10 cellular contexts compared by ENCODE assay signal in genomic region chr12:10540776-10541205, GRCh38. TPM values are rescaled to one million over a fixed set of nuclear protein-coding genes. Genes with fewer than 3 reads are reported as not detected.
DNase-seq lines count a peak whose midpoint lies in the region; ATAC-seq, FAIRE-seq and TF ChIP-seq lines count a peak whose summit lies in the region.
"Had no signal": no experiment of that assay in that cellular context is flagged by ENCODE, and none has a peak within 500 bp of the region (broad histone marks: within the 10 kb centered on the region; RNA-seq: fewer than 3 reads in every experiment).

No MANE protein-coding gene starts in this region.

- H3K9ac ChIP-seq in endothelial cell of umbilical vein (replicated peaks; ENCODE audit: extremely low read depth, insufficient read depth, low read length): no peak overlapping the region

- ATAC-seq in GM21515 (IDR thresholded peaks at IDR 0.05; ENCODE audit: unreplicated experiment) (peak; percentile 81), HG03442 (IDR thresholded peaks at IDR 0.05; ENCODE audit: unreplicated experiment) (peak; percentile 90), heart left ventricle (no peak), Right ventricle myocardium inferior (no peak)

- no peak overlapping the region for H2AFZ ChIP-seq in endothelial cell of umbilical vein (ENCODE audit: low read depth, low read length)

- H3K79me2 ChIP-seq in endothelial cell of umbilical vein (ENCODE audit: control insufficient read depth, insufficient read depth, low read length): no peaks in the 10 kb centered on the region

- H3K4me1 ChIP-seq in endothelial cell of umbilical vein (ENCODE audit: control insufficient read depth, extremely low read depth, insufficient read depth, low read length) (no peaks in the 10 kb centered on the region), heart left ventricle (no peaks in the 10 kb centered on the region)

- 81 to 89% (median 85%) methylated on average over 2 of the region's 2 CpGs for WGBS in heart left ventricle, 4 donors

- H3K9me3 ChIP-seq in endothelial cell of umbilical vein (replicated peaks; ENCODE audit: control insufficient read depth, insufficient read depth, low read length) (no peaks in the 10 kb centered on the region), heart left ventricle (peaks cover 0 to 5% (median 0%) of the 10 kb centered on the region in 12 donors)

- no peak for DNase-seq in GM12891 (ENCODE audit: insufficient read length, low spot score)
- no peak for DNase-seq in endothelial cell of umbilical vein (ENCODE audit: low read depth, low spot score)
- no peak for DNase-seq in cerebellar nuclear complex (lab: John Stamatoyannopoulos, UW)
- no peak for DNase-seq in heart left ventricle
- DNase-seq in GM19238 (ENCODE audit: insufficient read length, low spot score): no peak
- DNase-seq in Right ventricle myocardium inferior (ENCODE audit: missing footprints): no peak
- DNase-seq: activated gamma-delta T cell treated with Interleukin-2 at 50 U/mL for 16 hours, NCI-H345 had no signal

- dilution Hi-C loops in endothelial cell of umbilical vein (cut with MboI; ENCODE audit: extremely low pct_ligation_motif_present, low sequenced_read_pairs): no loop called here

- no peak for TF ChIP-seq POLR2A in GM12891 (IDR thresholded peaks at IDR 0.05; ENCODE audit: low read depth, low read length)
- no peak for TF ChIP-seq POLR2A in endothelial cell of umbilical vein (IDR thresholded peaks at IDR 0.05; ENCODE audit: low read depth, low read length)
- no peak for TF ChIP-seq POLR2A in heart left ventricle (IDR thresholded peaks at IDR 0.05)

- H3K4me3 ChIP-seq in endothelial cell of umbilical vein (replicated peaks in 1 of 3; ENCODE audit: insufficient read depth in 1 of 3, low read depth in 1 of 3, low read length in 3 of 3) (no peak overlapping the region), heart left ventricle (no peak overlapping the region)

- no peak overlapping the region for H3K27ac ChIP-seq in endothelial cell of umbilical vein (ENCODE audit: insufficient read depth, low read depth, low read length)
- H3K27ac ChIP-seq in heart left ventricle: no peak overlapping the region

- no peaks in the 10 kb centered on the region for H3K9me1 ChIP-seq in endothelial cell of umbilical vein (replicated peaks; ENCODE audit: control insufficient read depth, extremely low read depth, insufficient read depth, low read length)

- FAIRE-seq in GM12891 (lab: Jason Lieb, UNC) (peak; percentile 68), endothelial cell of umbilical vein (lab: Jason Lieb, UNC) (no peak)

- POLR2A ChIA-PET in endothelial cell of umbilical vein (lab: Charles Lee): no interaction called here

- no TSS peak for BruUV-seq in endothelial cell of umbilical vein (replicated peaks; lab: Mats Ljungman, UMichigan)

- CTCF ChIA-PET in endothelial cell of umbilical vein (lab: Charles Lee): no interaction called here

- no peaks in the 10 kb centered on the region for H4K20me1 ChIP-seq in endothelial cell of umbilical vein (replicated peaks; ENCODE audit: control insufficient read depth, extremely low read depth, insufficient read depth, low read length)

- intact Hi-C loops in endothelial cell of umbilical vein (cut with micrococcal nuclease) (no loop called here), heart left ventricle (cut with DNase I) (no loop called here), Right ventricle myocardium inferior (cut with DNase I) (no loop called here)

- H3K36me3 ChIP-seq in endothelial cell of umbilical vein (ENCODE audit: control insufficient read depth in 2 of 2, extremely low read depth in 1 of 2, insufficient read depth in 2 of 2, low read length in 2 of 2): no peaks in the 10 kb centered on the region
- no peaks in the 10 kb centered on the region for H3K36me3 ChIP-seq in heart left ventricle

- TF ChIP-seq CTCF in endothelial cell of umbilical vein (IDR thresholded peaks at IDR 0.05; ENCODE audit: extremely low read depth in 1 of 2, insufficient read depth in 1 of 2, low read depth in 1 of 2, low read length in 2 of 2) (no peak), heart left ventricle (IDR thresholded peaks at IDR 0.05) (no peak)

- H3K4me2 ChIP-seq in endothelial cell of umbilical vein (ENCODE audit: insufficient read depth, low read length): no peak overlapping the region

- H3K27me3 ChIP-seq in endothelial cell of umbilical vein (ENCODE audit: control insufficient read depth in 2 of 2, insufficient read depth in 2 of 2, low read length in 2 of 2) (no peaks in the 10 kb centered on the region), heart left ventricle (no peaks in the 10 kb centered on the region)

TF ChIP-seq in GM12891, 5 proteins besides CTCF, POLR2A, EP300 and RAD21:
- TF ChIP-seq SPI1 (IDR thresholded peaks at IDR 0.05; ENCODE audit: low read depth, low read length) (peak; percentile 82), POLR2AphosphoS5 (IDR thresholded peaks at IDR 0.05; ENCODE audit: low read depth, low read length) (no peak)
TF ChIP-seq in GM12891: peak in this region for 1.

TF ChIP-seq in endothelial cell of umbilical vein, 7 proteins besides CTCF, POLR2A, EP300 and RAD21:
- TF ChIP-seq FOS (IDR thresholded peaks at IDR 0.05; ENCODE audit: borderline replicate concordance, insufficient read depth, low read length) (peak; percentile 50), POLR2AphosphoS5 (IDR thresholded peaks at IDR 0.05; ENCODE audit: insufficient read depth, low read depth, low read length) (no peak)

RNA-seq across cellular contexts. Expression of gene EIF2S3B, which starts 35.1 kb away (rescaled TPM):
- polyA plus RNA-seq in GM12891 (2012; ENCODE audit: low read depth, missing spikeins): 1.1 TPM
- total RNA-seq in endothelial cell of umbilical vein (0.44 and 0.55 TPM in 2 replicates), heart left ventricle (1 to 10 TPM in 2 of 9 donors, under 1 TPM in 5, not detected in 2; 0.37 to 1.5 (median 0.51) TPM), Right ventricle myocardium inferior (0.62 TPM)
- polyA plus RNA-seq in endothelial cell of umbilical vein (0.16 and 0.21 TPM in 2 replicates), heart left ventricle (under 1 TPM; 0.11 to 0.49 TPM)
- 0.24 and 0.32 TPM in 2 replicates for polyA plus RNA-seq in endothelial cell of umbilical vein (2011; cell fraction: cytosol; rRNA removed)
- polyA plus RNA-seq in endothelial cell of umbilical vein (2011; cell fraction: nucleus; rRNA removed): 0.20 and 0.51 TPM in 2 replicates
- 3.1 and 4.4 TPM in 2 replicates for polyA plus RNA-seq in endothelial cell of umbilical vein (2012)
- polyA minus RNA-seq in endothelial cell of umbilical vein: 0.17 and 0.21 TPM in 2 replicates
- polyA minus RNA-seq in endothelial cell of umbilical vein (2011; cell fraction: cytosol; rRNA and poly(A)+ RNA removed): 2.8 TPM
- not detected in 2 replicates for polyA minus RNA-seq in endothelial cell of umbilical vein (2011; cell fraction: nucleus; rRNA and poly(A)+ RNA removed)

Comparison
In these comparisons a context has a peak if more than half of its experiments do, and no peak if none do; other contexts are left out.
1. ATAC-seq: peak in GM21515 (single experiment) and HG03442 (single experiment); none in heart left ventricle (0 of 4) and Right ventricle myocardium inferior (single experiment).